In the genomic region with DNA sequence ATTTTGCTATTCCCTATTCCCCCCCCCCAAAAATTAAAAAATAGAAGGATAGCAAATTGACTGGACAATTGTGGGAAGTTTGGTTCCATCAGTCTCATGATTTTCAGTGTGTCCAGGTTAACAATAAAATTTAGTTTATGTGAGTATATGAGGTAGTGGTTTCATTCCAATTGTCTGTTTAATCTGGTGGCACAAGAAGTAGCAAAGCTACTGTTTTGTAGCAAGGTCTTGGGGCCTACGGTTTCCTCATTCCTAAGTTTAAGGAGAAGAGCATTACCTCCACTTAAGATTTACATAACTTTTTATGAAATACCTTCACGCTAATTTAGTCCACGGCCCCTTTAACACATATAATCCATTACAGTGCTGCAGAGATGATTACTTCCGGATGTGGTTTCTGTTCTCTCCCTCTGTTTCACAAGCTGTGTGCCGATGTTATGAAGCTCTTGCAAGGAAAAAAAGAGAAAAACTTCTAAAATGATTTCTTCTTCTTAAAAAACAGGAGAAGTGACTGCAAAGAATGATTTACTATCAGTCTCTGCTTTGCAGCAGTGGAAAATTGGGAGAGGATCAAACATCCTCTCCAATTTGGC, we compare ENCODE assay signal across 9 cellular contexts. TPM values are rescaled to one million over a fixed set of nuclear protein-coding genes. Genes with fewer than 3 reads are reported as not detected.
DNase-seq lines count a peak whose midpoint lies in the region; ATAC-seq and TF ChIP-seq lines count a peak whose summit lies in the region.
"Had no signal": no experiment of that assay in that cellular context is flagged by ENCODE, and none has a peak within 500 bp of the region (broad histone marks: within the 10 kb centered on the region; RNA-seq: fewer than 3 reads in every experiment).

No MANE protein-coding gene starts in this region.

- H3K4me3 Mint-ChIP-seq in HFFc6 (peak overlapping the region; percentile 75), T-helper 17 cell (peak overlapping the region; percentile 70)

- H3K9me3 ChIP-seq in T-helper 17 cell (ENCODE audit: control insufficient read depth, low read length, poor library complexity, severe bottlenecking) (no peaks in the 10 kb centered on the region), left lung (no peaks in the 10 kb centered on the region)
- H3K9me3 ChIP-seq: pancreas had no signal

- H3K9me3 Mint-ChIP-seq in HFFc6, result no peaks in the 10 kb centered on the region

- ATAC-seq in T-helper 17 cell (peak; percentile 80), left lung (peak; percentile 68), GM21390 (IDR thresholded peaks at IDR 0.05; ENCODE audit: unreplicated experiment) (no peak), HG03095 (IDR thresholded peaks at IDR 0.05; ENCODE audit: unreplicated experiment) (no peak), GM21528 (IDR thresholded peaks at IDR 0.05; ENCODE audit: low FRiP score, unreplicated experiment) (no peak)

- no peak overlapping the region for H3K4me3 ChIP-seq in left lung
- H3K4me3 ChIP-seq: pancreas had no signal

- no peaks in the 10 kb centered on the region for H3K36me3 ChIP-seq in left lung
- H3K36me3 ChIP-seq: pancreas had no signal

- TF ChIP-seq CTCF in HFFc6 (IDR thresholded peaks at IDR 0.05) (no peak), left lung (IDR thresholded peaks at IDR 0.05) (no peak)

- H3K27ac Mint-ChIP-seq in HFFc6, result no peak overlapping the region
- peak overlapping the region; percentile 62 for H3K27ac Mint-ChIP-seq in T-helper 17 cell

- intact Hi-C loops in left lung (cut with DNase I), result no loop called here
- intact Hi-C loops in posterior vena cava (cut with DNase I), result no loop called here

- peaks cover 0 to 5% of the 10 kb centered on the region in 2 donors for H3K27me3 ChIP-seq in left lung
- H3K27me3 ChIP-seq: pancreas had no signal

- H3K4me1 ChIP-seq in left lung, result peaks cover 4 to 24% of the 10 kb centered on the region in 2 donors

- H3K27ac ChIP-seq in left lung, result peak overlapping the region; percentile 15 to 41
- H3K27ac ChIP-seq: pancreas had no signal

- H3K36me3 Mint-ChIP-seq in HFFc6 (ENCODE audit: low read depth) (no peaks in the 10 kb centered on the region), T-helper 17 cell (ENCODE audit: low read depth) (peaks cover 5% of the 10 kb centered on the region)

- H3K4me1 Mint-ChIP-seq in HFFc6 (ENCODE audit: low read depth) (peaks cover 26% of the 10 kb centered on the region), T-helper 17 cell (peaks cover 10% of the 10 kb centered on the region)

- DNase-seq in COLO829 (ENCODE audit: low spot score) (peak; percentile 40), HFFc6 (peak; percentile 6), T-helper 17 cell (no peak), left lung (no peak), posterior vena cava (ENCODE audit: low spot score) (no peak)
- DNase-seq: pancreas had no signal

- H3K27me3 Mint-ChIP-seq in HFFc6 (ENCODE audit: insufficient read depth), result peaks cover 8% of the 10 kb centered on the region; the same call in 1 of the 2 replicates
- peaks cover 40% of the 10 kb centered on the region for H3K27me3 Mint-ChIP-seq in T-helper 17 cell

RNA-seq across cellular contexts. Expression of a gene that starts 32.7 kb away (rescaled TPM):
- total RNA-seq in HFFc6 (2021; fragmentation: NEBNext Ultra II Directional; extraction: Animal tissue kit (Norgen Biotek cat#: 25700)), result not detected
- total RNA-seq in T-helper 17 cell (not detected), left lung (not detected), posterior vena cava (not detected)
- total RNA-seq: pancreas had no signal

Comparison
In these comparisons a context has a peak if more than half of its experiments do, and no peak if none do; other contexts are left out.
1. DNase-seq: peak in COLO829 (single experiment) and HFFc6 (single experiment); none in T-helper 17 cell (0 of 3), left lung (0 of 2) and posterior vena cava (single experiment).
2. ATAC-seq: peak in T-helper 17 cell (single experiment) and left lung (single experiment); none in GM21390 (single experiment), HG03095 (single experiment) and GM21528 (single experiment).